Comparison of ENCODE assay signal across 21 cellular contexts in genomic region chr1:12469990-12470389, GRCh38.
DNase-seq lines count a peak whose midpoint lies in the region; ATAC-seq and TF ChIP-seq lines count a peak whose summit lies in the region.
"Had no signal": no experiment of that assay in that cellular context is flagged by ENCODE, and none has a peak within 500 bp of the region (broad histone marks: within the 10 kb centered on the region; RNA-seq: fewer than 3 reads in every experiment).

No MANE protein-coding gene starts in this region.

- H3K4me1 ChIP-seq in hepatocyte (ENCODE audit: insufficient read depth) (peaks cover 46% of the 10 kb centered on the region), gastrocnemius medialis (peaks cover 37 to 80% of the 10 kb centered on the region in 2 donors)

- no peak overlapping the region for H3K4me2 ChIP-seq in hepatocyte
- H3K4me2 ChIP-seq: A549 had no signal

- WGBS in hepatocyte (ENCODE audit: low lambda C conversion rate, missing lambda C conversion rate): 37% methylated on average over 4 of the region's 4 CpGs

- intact Hi-C loops in gastrocnemius medialis (cut with DNase I; ENCODE audit: low total_unique reads): no loop called here

- H3K9me2 ChIP-seq in hepatocyte (replicated peaks; ENCODE audit: insufficient read depth): no peaks in the 10 kb centered on the region

- H3K4me3 ChIP-seq in hepatocyte: no peak overlapping the region
- no peak overlapping the region for H3K4me3 ChIP-seq in gastrocnemius medialis
- no peak overlapping the region for H3K4me3 ChIP-seq in WERI-Rb-1 (ENCODE audit: low read depth, low read length)
- H3K4me3 ChIP-seq: A549, tibial nerve had no signal

- H3K9me3 ChIP-seq in hepatocyte (ENCODE audit: low read depth) (no peaks in the 10 kb centered on the region), gastrocnemius medialis (no peaks in the 10 kb centered on the region), WERI-Rb-1 (ENCODE audit: severe bottlenecking) (no peaks in the 10 kb centered on the region)
- H3K9me3 ChIP-seq: neutrophil, tibial nerve had no signal

- H3K36me3 ChIP-seq in hepatocyte (replicated peaks; ENCODE audit: insufficient read depth, low read depth) (no peaks in the 10 kb centered on the region), gastrocnemius medialis (no peaks in the 10 kb centered on the region), WERI-Rb-1 (no peaks in the 10 kb centered on the region)

- no peaks in the 10 kb centered on the region for H4K20me1 ChIP-seq in hepatocyte (ENCODE audit: insufficient read depth, poor library complexity, severe bottlenecking)

- ATAC-seq in gastrocnemius medialis: no peak
- ATAC-seq in GM18858 (IDR thresholded peaks at IDR 0.05; ENCODE audit: unreplicated experiment): no peak
- ATAC-seq: A549 had no signal

- TF ChIP-seq POLR2A in gastrocnemius medialis (IDR thresholded peaks at IDR 0.05): no peak

- in situ Hi-C loops in gastrocnemius medialis (cut with MboI; ENCODE audit: low sequenced_read_pairs in 4 of 4): loop anchor here in 1 of 4 donors (5.0 kb wide), 1 partner anchor 137 kb away; no protein-coding TSS in a partner anchor

- TF ChIP-seq CTCF in hepatocyte (IDR thresholded peaks at IDR 0.05; ENCODE audit: poor library complexity) (no peak), gastrocnemius medialis (IDR thresholded peaks at IDR 0.05 in 4 of 5, conservative IDR thresholded peaks at IDR 0.05 in 1 of 5) (no peak), WERI-Rb-1 (IDR thresholded peaks at IDR 0.05; ENCODE audit: low read depth, low read length) (no peak)

- no peak overlapping the region for H2AFZ ChIP-seq in hepatocyte

- DNase-seq in NCI-H748 (lab: John Stamatoyannopoulos, UW; ENCODE audit: unreplicated experiment) (peak; percentile 37), NCI-H748 treated with DMSO at 0.1 percent for 48 hours (lab: John Stamatoyannopoulos, UW) (no peak), NCI-H69 (lab: John Stamatoyannopoulos, UW) (peak; percentile 39), hepatocyte (ENCODE audit: low spot score) (no peak), gastrocnemius medialis (no peak), WERI-Rb-1 (no peak), hippocampal formation (lab: John Stamatoyannopoulos, UW) (no peak)
- DNase-seq: activated CD4-positive, alpha-beta T cell treated with anti-CD3 and anti-CD28 coated beads for 48 hours; amniotic stem cell; foreskin fibroblast; GOT3; mammary epithelial cell; MM.1S; NK-92 treated with Interleukin-12 subunit alpha and Interleukin-12 subunit beta, amount 100 ng/mL, for 24 hours; stimulated activated CD4-positive, alpha-beta T cell treated with anti-CD3 and anti-CD28 coated beads, Interleukin-4, amount 100 ng/mL, for 1 hour; stimulated activated CD8-positive, alpha-beta memory T cell treated with anti-CD3 and anti-CD28 coated beads, Interleukin-4, amount 100 ng/mL, for 48 hours; T-helper 9 cell had no signal

- H3K27me3 ChIP-seq in hepatocyte (no peaks in the 10 kb centered on the region), gastrocnemius medialis (no peaks in the 10 kb centered on the region), WERI-Rb-1 (ENCODE audit: insufficient read depth, low read depth, severe bottlenecking) (no peaks in the 10 kb centered on the region)
- H3K27me3 ChIP-seq: neutrophil, tibial nerve had no signal

- peak overlapping the region; percentile 9 for H3K27ac ChIP-seq in hepatocyte
- H3K27ac ChIP-seq in gastrocnemius medialis: peak overlapping the region; percentile 36 to 88 (median 66)
- no peak overlapping the region for H3K27ac ChIP-seq in WERI-Rb-1
- H3K27ac ChIP-seq: neutrophil had no signal

- no peaks in the 10 kb centered on the region for H3K79me2 ChIP-seq in hepatocyte

Comparison
In these comparisons a context has a peak if more than half of its experiments do, and no peak if none do; other contexts are left out.
1. DNase-seq: peak in NCI-H748 (single experiment) and NCI-H69 (single experiment); none in NCI-H748 treated with DMSO at 0.1 percent for 48 hours (single experiment), hepatocyte (single experiment), gastrocnemius medialis (0 of 2), WERI-Rb-1 (single experiment) and hippocampal formation (0 of 2).